18 cellular contexts compared by ENCODE assay signal in the genomic region with DNA sequence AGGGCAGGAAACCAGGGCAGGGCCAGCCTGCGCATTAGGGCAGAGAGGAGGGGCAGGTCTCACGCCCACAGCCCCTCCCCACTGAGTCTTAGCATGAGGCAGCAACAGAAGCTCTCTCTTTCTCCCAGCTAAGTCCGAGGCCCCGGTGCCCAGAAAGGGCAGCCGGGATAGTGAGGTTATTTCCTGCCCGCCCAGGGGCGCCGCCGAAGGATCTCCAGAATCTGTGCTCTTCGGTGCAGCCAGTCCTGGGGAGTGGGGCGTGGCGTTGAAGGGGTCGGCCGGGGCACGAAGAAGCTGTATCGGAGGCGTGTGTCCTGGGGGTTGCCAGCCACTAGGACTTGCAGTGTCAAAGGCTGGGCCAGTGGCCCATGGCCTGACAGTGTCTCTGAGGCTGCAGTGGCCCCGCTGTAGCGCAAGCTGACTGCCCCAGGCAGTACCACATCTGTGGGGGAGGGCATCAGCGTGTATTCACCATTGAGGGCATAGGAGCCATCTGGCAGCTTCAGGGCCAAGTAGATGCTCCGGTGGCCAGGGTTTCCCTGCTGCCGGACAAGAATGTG. TPM values are rescaled to one million over a fixed set of nuclear protein-coding genes. Genes with fewer than 3 reads are reported as not detected.
DNase-seq lines count a peak whose midpoint lies in the region; ATAC-seq and TF ChIP-seq lines count a peak whose summit lies in the region.
"Had no signal": no experiment of that assay in that cellular context is flagged by ENCODE, and none has a peak within 500 bp of the region (broad histone marks: within the 10 kb centered on the region; RNA-seq: fewer than 3 reads in every experiment).

No MANE protein-coding gene starts in this region.

- peak overlapping the region; percentile 16; the same call in 1 of the 2 replicates for H3K4me3 Mint-ChIP-seq in WTC11
- H3K4me3 Mint-ChIP-seq: mesothelial cell of epicardium; stimulated activated naive CD8-positive, alpha-beta T cell treated with anti-CD3 and anti-CD28 coated beads, Interleukin-15, Interleukin-2, amounts not matched to agents 100 ng/mL and 50 ng/mL, for 24 hours had no signal

- no peaks in the 10 kb centered on the region for H3K9me2 ChIP-seq in PC-3 (replicated peaks; ENCODE audit: low read length)

- no peaks in the 10 kb centered on the region for H3F3A ChIP-seq in PC-3 (ENCODE audit: low read length, unreplicated experiment)

- H3K4me2 ChIP-seq in mesenchymal stem cell (ENCODE audit: low read length, poor library complexity, severe bottlenecking) (no peak overlapping the region), PC-3 (ENCODE audit: low read length) (no peak overlapping the region)
- H3K4me2 ChIP-seq: hepatocyte had no signal

- POLR2A ChIA-PET in WTC11 (lab: Charles Lee) (no interaction called here), PC-3 (lab: Charles Lee; ENCODE audit: unreplicated experiment) (interaction anchor here (0.6 kb wide), 1 partner anchor 14 kb away, joined by 3 read pairs; no protein-coding TSS in a partner anchor)

- peaks cover under 1% of the 10 kb centered on the region for H3K79me2 ChIP-seq in ACC112 (ENCODE audit: control insufficient read depth, insufficient read depth, low read length, unreplicated experiment)
- H3K79me2 ChIP-seq in PC-3 (ENCODE audit: low read length) = no peaks in the 10 kb centered on the region
- H3K79me2 ChIP-seq: hepatocyte had no signal

- H2BK15ac ChIP-seq in mesenchymal stem cell (ENCODE audit: low read depth, poor library complexity, severe bottlenecking) = no peak overlapping the region

- H3K23ac ChIP-seq in mesenchymal stem cell (ENCODE audit: low read length in 2 of 2) = peak overlapping the region in 1 of 2 experiments; percentile 66

- peaks cover 2% of the 10 kb centered on the region; the same call in 1 of the 2 replicates for H3K36me3 ChIP-seq in ACC112 (ENCODE audit: insufficient read depth, low read length)
- peaks cover 2 to 52% of the 10 kb centered on the region in 2 experiments for H3K36me3 ChIP-seq in mesenchymal stem cell (ENCODE audit: control insufficient read depth in 1 of 2, insufficient read depth in 2 of 2, low read depth in 1 of 2, low read length in 2 of 2)
- no peaks in the 10 kb centered on the region for H3K36me3 ChIP-seq in PC-3 (ENCODE audit: low read depth, low read length)
- peaks cover 32% of the 10 kb centered on the region for H3K36me3 ChIP-seq in WERI-Rb-1

- intact Hi-C loops in PC-3 (cut with micrococcal nuclease) = no loop called here

- H3K4me1 ChIP-seq in ACC112 (ENCODE audit: control insufficient read depth, insufficient read depth, low read length, unreplicated experiment) (peaks cover 29% of the 10 kb centered on the region), mesenchymal stem cell (ENCODE audit: control insufficient read depth, insufficient read depth, low read depth, low read length) (no peaks in the 10 kb centered on the region), PC-3 (ENCODE audit: insufficient read depth, low read length) (no peaks in the 10 kb centered on the region)

- H3K27me3 ChIP-seq in ACC112 (ENCODE audit: insufficient read depth, low read length) (no peaks in the 10 kb centered on the region), mesenchymal stem cell (ENCODE audit: control insufficient read depth in 1 of 2, insufficient read depth in 1 of 2, low read length in 2 of 2) (no peaks in the 10 kb centered on the region), PC-3 (ENCODE audit: low read length) (no peaks in the 10 kb centered on the region), WERI-Rb-1 (ENCODE audit: insufficient read depth, low read depth, severe bottlenecking) (no peaks in the 10 kb centered on the region)
- H3K27me3 ChIP-seq: hepatocyte had no signal

- peak overlapping the region; percentile 41 for H3K27ac ChIP-seq in ACC112 (ENCODE audit: low read depth, low read length)
- no peak overlapping the region for H3K27ac ChIP-seq in mesenchymal stem cell (ENCODE audit: low read length, poor library complexity, severe bottlenecking)
- no peak overlapping the region for H3K27ac ChIP-seq in PC-3 (ENCODE audit: low read length)
- H3K27ac ChIP-seq in WERI-Rb-1 = no peak overlapping the region
- H3K27ac ChIP-seq: hepatocyte had no signal

- DNase-seq in GDM1 (lab: John Stamatoyannopoulos, UW) = peak; percentile 30
- no peak for DNase-seq in WTC11 (ENCODE audit: low spot score)
- DNase-seq in mesenchymal stem cell = no peak
- DNase-seq in PC-3 = no peak
- DNase-seq in NCI-H748 (lab: John Stamatoyannopoulos, UW; ENCODE audit: unreplicated experiment) = no peak
- no peak for DNase-seq in WERI-Rb-1
- DNase-seq: activated CD4-positive, alpha-beta T cell treated with anti-CD3 and anti-CD28 coated beads, Interleukin-2, amount 50 U/mL, for 4 hours; activated naive CD4-positive, alpha-beta T cell treated with Interleukin-2 at 50 U/mL for 16 hours; activated T-cell treated with anti-CD3 and anti-CD28 coated beads for 4 hours; COR-L47; NCI-H1105 had no signal

- no peak overlapping the region for H3K14ac ChIP-seq in mesenchymal stem cell (ENCODE audit: low read length in 2 of 2)

- no peak overlapping the region for H3K18ac ChIP-seq in mesenchymal stem cell (ENCODE audit: low read depth in 1 of 2, low read length in 2 of 2)

- 0 out of 2 replicates have a peak, but pooled peaks cover 3% of the 10 kb centered on the region for H3K36me3 Mint-ChIP-seq in WTC11
- H3K36me3 Mint-ChIP-seq: mesothelial cell of epicardium had no signal

- H3K4me3 ChIP-seq in ACC112 (ENCODE audit: low read depth, low read length) (no peak overlapping the region), mesenchymal stem cell (ENCODE audit: insufficient read depth in 1 of 2, low read depth in 1 of 2, low read length in 2 of 2) (no peak overlapping the region), PC-3 (ENCODE audit: low read length) (no peak overlapping the region), WERI-Rb-1 (ENCODE audit: low read depth, low read length) (no peak overlapping the region)
- H3K4me3 ChIP-seq: hepatocyte had no signal

- peaks cover 11% of the 10 kb centered on the region for H3K4me1 Mint-ChIP-seq in WTC11

- H4K20me1 ChIP-seq in PC-3 (ENCODE audit: low read length) = no peaks in the 10 kb centered on the region

- no peak overlapping the region for H2BK12ac ChIP-seq in mesenchymal stem cell (ENCODE audit: low read length in 2 of 2)

- H3K9me3 Mint-ChIP-seq in WTC11 = no peaks in the 10 kb centered on the region
- H3K9me3 Mint-ChIP-seq: mesothelial cell of epicardium; stimulated activated naive CD8-positive, alpha-beta T cell treated with anti-CD3 and anti-CD28 coated beads, Interleukin-15, Interleukin-2, amounts not matched to agents 100 ng/mL and 50 ng/mL, for 24 hours had no signal

- no peaks in the 10 kb centered on the region for H3K27me3 Mint-ChIP-seq in WTC11 (ENCODE audit: low read depth)
- H3K27me3 Mint-ChIP-seq: stimulated activated naive CD8-positive, alpha-beta T cell treated with anti-CD3 and anti-CD28 coated beads, Interleukin-15, Interleukin-2, amounts not matched to agents 100 ng/mL and 50 ng/mL, for 24 hours had no signal

- no peak overlapping the region for H2BK120ac ChIP-seq in mesenchymal stem cell (ENCODE audit: low read depth, low read length)

- BruUV-seq in PC-3 (replicated peaks; lab: Mats Ljungman, UMichigan) = no TSS peak

- CTCF ChIA-PET in WTC11 (lab: Charles Lee) (interaction anchor here (0.6 to 3.2 kb wide), 12 partner anchors 10 to 201 kb away, joined by 3 to 22 read pairs (median 4); a partner anchor contains a TSS), PC-3 (lab: Charles Lee) (interaction anchor here (0.6 to 1.2 kb wide), 2 partner anchors 9 to 53 kb away, joined by 3 to 16 read pairs; no protein-coding TSS in a partner anchor)

- no peak overlapping the region for H4K91ac ChIP-seq in mesenchymal stem cell (ENCODE audit: low read length)

- H3K27ac Mint-ChIP-seq in WTC11 = no peak overlapping the region
- H3K27ac Mint-ChIP-seq: mesothelial cell of epicardium; stimulated activated naive CD8-positive, alpha-beta T cell treated with anti-CD3 and anti-CD28 coated beads, Interleukin-15, Interleukin-2, amounts not matched to agents 100 ng/mL and 50 ng/mL, for 24 hours had no signal

- H4K8ac ChIP-seq in mesenchymal stem cell (ENCODE audit: low read length) = no peak overlapping the region

- H3K9ac ChIP-seq in mesenchymal stem cell (ENCODE audit: low read length) (peak overlapping the region; percentile 33), PC-3 (ENCODE audit: low read length) (no peak overlapping the region)

- TF ChIP-seq CTCF in WTC11 (IDR thresholded peaks at IDR 0.05) = no peak
- TF ChIP-seq CTCF in PC-3 (conservative IDR thresholded peaks at IDR 0.05; ENCODE audit: low read depth, low read length) = no peak
- no peak for TF ChIP-seq CTCF in WERI-Rb-1 (IDR thresholded peaks at IDR 0.05; ENCODE audit: low read depth, low read length)

- H3K4ac ChIP-seq in mesenchymal stem cell (ENCODE audit: low read depth in 1 of 2, low read length in 2 of 2) = no peak overlapping the region

- H3K79me1 ChIP-seq in mesenchymal stem cell (replicated peaks; ENCODE audit: low read length, poor library complexity, severe bottlenecking) = no peaks in the 10 kb centered on the region

- no peak overlapping the region for H2AFZ ChIP-seq in ACC112 (ENCODE audit: low read length, unreplicated experiment)
- no peak overlapping the region for H2AFZ ChIP-seq in mesenchymal stem cell (ENCODE audit: low read depth, low read length)
- no peak overlapping the region for H2AFZ ChIP-seq in PC-3 (ENCODE audit: low read length)
- H2AFZ ChIP-seq: hepatocyte had no signal

- no peak overlapping the region for H2BK5ac ChIP-seq in mesenchymal stem cell (ENCODE audit: low read depth, low read length, poor library complexity, severe bottlenecking)

- 80% methylated on average over 22 of the region's 22 CpGs for WGBS in mesenchymal stem cell

- H2AK5ac ChIP-seq in mesenchymal stem cell (ENCODE audit: low read length, severe bottlenecking) = no peak overlapping the region

- ATAC-seq in WTC11 (peak; percentile 74), PC-3 (no peak), HG03108 (IDR thresholded peaks at IDR 0.05; ENCODE audit: unreplicated experiment) (no peak)

- H3K9me3 ChIP-seq in mesenchymal stem cell (ENCODE audit: control insufficient read depth, low read length) (no peaks in the 10 kb centered on the region), PC-3 (ENCODE audit: low read length) (no peaks in the 10 kb centered on the region), WERI-Rb-1 (ENCODE audit: severe bottlenecking) (no peaks in the 10 kb centered on the region)

RNA-seq across cellular contexts. Expression of a gene that starts 7.8 kb away (rescaled TPM):
- total RNA-seq in WTC11 (2021) (9.1 to 11.2 TPM (median 10.0 TPM) in 3 replicates), PC-3 (2014; rRNA removed) (0.52 TPM in 1 of 2 replicates, not detected in the other)
- 0.03 TPM for polyA plus RNA-seq in mesenchymal stem cell (2013, experiment 1 of 2)
- 0.12 TPM for polyA plus RNA-seq in mesenchymal stem cell (2013, experiment 2 of 2)

RNA-seq across cellular contexts. Expression of a gene that starts 11.1 kb away (rescaled TPM):
- total RNA-seq in WTC11 (2021) (105 to 108 TPM (median 105 TPM) in 3 replicates), PC-3 (2014; rRNA removed) (168 TPM in 2 replicates)
- polyA plus RNA-seq in mesenchymal stem cell (2013, experiment 1 of 2) = 47.0 TPM
- 43.3 TPM for polyA plus RNA-seq in mesenchymal stem cell (2013, experiment 2 of 2)

RNA-seq across cellular contexts. Expression of a gene that starts 13.7 kb away (rescaled TPM):
- total RNA-seq in WTC11 (2021) (40.1 to 44.8 TPM (median 40.7 TPM) in 3 replicates), PC-3 (2014; rRNA removed) (76.9 and 85.4 TPM in 2 replicates)
- polyA plus RNA-seq in mesenchymal stem cell (2013, experiment 1 of 2) = 34.5 TPM
- polyA plus RNA-seq in mesenchymal stem cell (2013, experiment 2 of 2) = 34.5 TPM

RNA-seq across cellular contexts. Expression of a gene that starts 24.1 kb away (rescaled TPM):
- 0.48 to 1.0 TPM (median 0.85 TPM) in 3 replicates for total RNA-seq in WTC11 (2021)
- 0.51 TPM for polyA plus RNA-seq in mesenchymal stem cell (2013, experiment 1 of 2)
- polyA plus RNA-seq in mesenchymal stem cell (2013, experiment 2 of 2) = 0.56 TPM
- not detected in 2 replicates for total RNA-seq in PC-3 (2014; rRNA removed)
- total RNA-seq: kidney epithelial cell, RPMI7951 had no signal

RNA-seq across cellular contexts. Expression of a gene that starts 24.8 kb away (rescaled TPM):
- total RNA-seq in WTC11 (2021) (39.8 to 44.8 TPM (median 43.4 TPM) in 3 replicates), PC-3 (2014; rRNA removed) (21.8 and 22.9 TPM in 2 replicates)
- 9.8 TPM for polyA plus RNA-seq in mesenchymal stem cell (2013, experiment 1 of 2)
- polyA plus RNA-seq in mesenchymal stem cell (2013, experiment 2 of 2) = 8.2 TPM
